In genomic region chr3:138329127-138329983, GRCh38 we compare ENCODE assay signal across 8 cellular contexts. TPM values are rescaled to one million over a fixed set of nuclear protein-coding genes. Genes with fewer than 3 reads are reported as not detected.
DNase-seq lines count a peak whose midpoint lies in the region; ATAC-seq and TF ChIP-seq lines count a peak whose summit lies in the region.

Gene NME9 (minus strand): TSS chr3:138329851. CDS start chr3:138329335, 516 bp downstream.

- no peaks in the 10 kb centered on the region for H3K36me3 ChIP-seq in colonic mucosa

- peak within 1 kb of the TSS; percentile 23 to 57 for H3K9ac ChIP-seq in colonic mucosa (ENCODE audit: low read depth in 2 of 2, low read length in 2 of 2)

- H3K27ac ChIP-seq in AG04450 (ENCODE audit: low read depth, low read length) = no peak within 1 kb of the TSS
- H3K27ac ChIP-seq in colonic mucosa = no peak within 1 kb of the TSS

- intact Hi-C loops in colonic mucosa (cut with DNase I) = no loop called here

- POLR2A ChIA-PET in AG04450 (lab: Yijun Ruan, JAX) = interaction anchor here (0.6 kb wide), 1 partner anchor 365 kb away, joined by 3 read pairs; no protein-coding TSS in a partner anchor

- peaks cover 6% of the 10 kb centered on the region for H3K4me1 ChIP-seq in colonic mucosa

- peak; percentile 68 for ATAC-seq in GM19025 (IDR thresholded peaks at IDR 0.05; ENCODE audit: low read depth, unreplicated experiment)
- peak; percentile 69 for ATAC-seq in HG03342 (IDR thresholded peaks at IDR 0.05; ENCODE audit: unreplicated experiment)

- H3K4me3 ChIP-seq in AG04450 (ENCODE audit: low read depth, low read length) (peak within 1 kb of the TSS; percentile 68), colonic mucosa (peak within 1 kb of the TSS; percentile 60)

- H3K27me3 ChIP-seq in AG04450 (ENCODE audit: control insufficient read depth, insufficient read depth, low read length) (peaks cover 5% of the 10 kb centered on the region), colonic mucosa (no peaks in the 10 kb centered on the region)

- TF ChIP-seq CTCF in AG04450 (IDR thresholded peaks at IDR 0.05; ENCODE audit: low read depth, low read length) = peak; percentile 79
- TF ChIP-seq CTCF in colonic mucosa (IDR thresholded peaks at IDR 0.05) = peak; percentile 47

- CTCF ChIA-PET in AG04450 (lab: Charles Lee) = interaction anchor here (0.6 to 5.2 kb wide), 11 partner anchors 9 to 1932 kb away, joined by 3 to 36 read pairs (median 4); partner anchors contain the start of gene MRAS

- DNase-seq in AG04450 (ENCODE audit: low read depth, low spot score) = peak; percentile 55
- DNase-seq in NCI-H460 (ENCODE audit: extremely low read depth, low read depth) = peak; percentile 67
- DNase-seq in activated CD4-positive, alpha-beta T cell treated with anti-CD3 and anti-CD28 coated beads for 4 hours = peak; percentile 88 to 90
- DNase-seq in colonic mucosa = peak; percentile 87
- peak; percentile 88 for DNase-seq in kidney tubule cell (ENCODE audit: low spot score)
- peak; percentile 67 to 80 for DNase-seq in stimulated activated CD4-positive, alpha-beta T cell treated with anti-CD3 and anti-CD28 coated beads, Interleukin-1b, Interleukin-23, amount 100 ng/mL, for 1 hour (ENCODE audit: low read depth in 2 of 2)

- H3K9me3 ChIP-seq in AG04450 (ENCODE audit: control insufficient read depth, insufficient read depth, low read length) (no peaks in the 10 kb centered on the region; the same call in 1 of the 2 replicates), colonic mucosa (no peaks in the 10 kb centered on the region)

RNA-seq across cellular contexts. Expression of gene NME9, which starts in this region (rescaled TPM):
- polyA plus RNA-seq in AG04450 (2011; rRNA removed) = 0.19 TPM in 1 of 2 replicates, not detected in the other
- polyA minus RNA-seq in AG04450 (2011; rRNA and poly(A)+ RNA removed) = 0.22 TPM in 1 of 2 replicates, not detected in the other
- not detected in 2 replicates for total RNA-seq in NCI-H460 (2014; rRNA removed; shearing (Covaris generic))
- not detected in 2 replicates for polyA plus RNA-seq in NCI-H460 (2014; cell fraction: nucleus; rRNA removed)
- total RNA-seq in colonic mucosa = not detected

Comparison
In these comparisons a context has a peak if more than half of its experiments do, and no peak if none do; other contexts are left out.
1. Peak in DNase-seq and H3K4me3 ChIP-seq in AG04450; RNA of the gene not detected or under 1 TPM.
2. Peak in DNase-seq in NCI-H460; RNA of the gene not detected or under 1 TPM.
3. Peak in DNase-seq, H3K4me3 ChIP-seq and H3K9ac ChIP-seq in colonic mucosa; RNA of the gene not detected or under 1 TPM.